Comparison of ENCODE assay signal across 16 cellular contexts in genomic region chr12:46453428-46453827, GRCh38.
"Had no signal": no experiment of that assay in that cellular context is flagged by ENCODE, and none has a peak within 500 bp of the region (broad histone marks: within the 10 kb centered on the region; RNA-seq: fewer than 3 reads in every experiment).

No MANE protein-coding gene starts in this region.

- ATAC-seq: gastrocnemius medialis; heart right ventricle; left lung; sciatic nerve; stimulated activated naive CD8-positive, alpha-beta T cell treated with anti-CD3 and anti-CD28 coated beads, Interleukin-15, Interleukin-2, amounts not matched to agents 100 U/mL and 50 U/mL, for 24 hours had no signal

- H3K27me3 Mint-ChIP-seq: activated naive CD8-positive, alpha-beta T cell; memory B cell had no signal

- H3K27me3 ChIP-seq: ascending aorta, cardiac muscle cell, gastrocnemius medialis, heart right ventricle, left lung had no signal

- H3K9me3 ChIP-seq: ascending aorta, gastrocnemius medialis, heart right ventricle, left lung had no signal

- H3K36me3 ChIP-seq: ascending aorta, cardiac muscle cell, gastrocnemius medialis, heart right ventricle, left lung had no signal

- H3K27ac ChIP-seq: ascending aorta, cardiac muscle cell, heart right ventricle, left lung had no signal

- DNase-seq: activated CD4-positive, alpha-beta T cell treated with anti-CD3 and anti-CD28 coated beads for 4 hours; activated T-cell treated with anti-CD3 and anti-CD28 coated beads for 4 hours; gastrocnemius medialis; heart right ventricle; left lung; occipital lobe; stimulated activated CD4-positive, alpha-beta T cell treated with anti-CD3 and anti-CD28 coated beads, Interleukin-2, amount 100 ng/mL, for 48 hours; stimulated activated CD8-positive, alpha-beta memory T cell treated with anti-CD3 and anti-CD28 coated beads, Interleukin-4, amount 100 ng/mL, for 48 hours; stimulated activated naive CD8-positive, alpha-beta T cell treated with anti-CD3 and anti-CD28 coated beads, Interleukin-15, Interleukin-2, amounts not matched to agents 100 U/mL and 50 U/mL, for 24 hours had no signal

- H3K36me3 Mint-ChIP-seq: activated naive CD8-positive, alpha-beta T cell had no signal

- H3K9me3 Mint-ChIP-seq: activated T-helper 2 cell treated with anti-CD3 and anti-CD28 coated beads, Interferon-gamma antibody, Interleukin-2, Interleukin-4, amounts not matched to agents 10 μg/mL and 5 μg/mL and 100 μg/mL, durations not matched to agents 14 hours and 24 hours and 36 hours; memory B cell; nephron had no signal

- H3K4me3 Mint-ChIP-seq: activated naive CD8-positive, alpha-beta T cell; memory B cell; nephron had no signal

- H3K27ac Mint-ChIP-seq: activated T-helper 2 cell treated with anti-CD3 and anti-CD28 coated beads, Interferon-gamma antibody, Interleukin-2, Interleukin-4, amounts not matched to agents 10 μg/mL and 5 μg/mL and 100 μg/mL, durations not matched to agents 14 hours and 24 hours and 36 hours; memory B cell had no signal

- H3K4me3 ChIP-seq: ascending aorta, cardiac muscle cell, gastrocnemius medialis, heart right ventricle, left lung had no signal
